13 cellular contexts compared by ENCODE assay signal in the genomic region with DNA sequence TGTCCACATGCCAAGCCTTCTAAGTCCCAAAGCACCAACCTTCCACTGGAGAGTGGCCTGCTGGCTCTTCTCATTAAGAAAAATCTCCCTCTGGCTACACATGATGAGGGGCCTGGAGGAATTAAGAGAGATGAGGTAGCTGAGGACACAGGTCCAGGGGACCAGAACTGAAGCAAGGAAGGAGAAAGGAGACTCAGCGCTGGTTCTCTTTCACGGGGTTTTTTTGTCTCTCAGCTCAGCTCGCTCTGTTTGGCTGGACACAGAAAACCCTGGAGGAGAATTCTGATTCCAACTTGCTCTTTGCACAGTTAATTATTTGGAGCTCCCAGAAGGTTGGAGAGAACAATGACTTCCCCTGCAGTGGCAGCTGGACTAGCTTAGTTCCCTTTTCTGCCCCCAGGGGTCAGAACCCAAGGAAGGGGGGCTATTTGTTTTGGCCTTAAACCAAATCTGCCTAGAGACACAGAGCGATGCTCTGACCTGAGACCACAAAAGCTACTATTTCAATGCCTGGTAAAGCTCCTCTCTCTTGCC.
DNase-seq lines count a peak whose midpoint lies in the region; ATAC-seq, FAIRE-seq and TF ChIP-seq lines count a peak whose summit lies in the region.
"Had no signal": no experiment of that assay in that cellular context is flagged by ENCODE, and none has a peak within 500 bp of the region (broad histone marks: within the 10 kb centered on the region; RNA-seq: fewer than 3 reads in every experiment).

No MANE protein-coding gene starts in this region.

- peak; percentile 28 for DNase-seq in NCI-H1105 treated with DMSO at 0.1 percent for 48 hours (lab: John Stamatoyannopoulos, UW)
- DNase-seq in GM12878 (ENCODE audit: low read depth, low spot score): no peak
- no peak for DNase-seq in activated T-cell treated with anti-CD3 and anti-CD28 coated beads, Interleukin-2, amount 50 U/mL, for 4 hours
- no peak for DNase-seq in T-helper 9 cell
- no peak for DNase-seq in activated CD4-positive, alpha-beta T cell treated with anti-CD3 and anti-CD28 coated beads for 48 hours
- DNase-seq in foreskin melanocyte: no peak
- DNase-seq: spleen had no signal

- H4K20me1 ChIP-seq in GM12878 (ENCODE audit: control insufficient read depth, insufficient read depth): no peaks in the 10 kb centered on the region

- H3K4me1 Mint-ChIP-seq in nephron: peaks cover 22% of the 10 kb centered on the region
- no peaks in the 10 kb centered on the region for H3K4me1 Mint-ChIP-seq in activated T-cell treated with anti-CD3 and anti-CD28 coated beads, Interleukin-2, amount 50 U/mL, for 4 hours (ENCODE audit: low read depth)
- H3K4me1 Mint-ChIP-seq: stimulated activated effector memory CD8-positive, alpha-beta T cell treated with anti-CD3 and anti-CD28 coated beads, Interleukin-12 subunit alpha, Interleukin-12 subunit beta, amount 100 ng/mL, for 72 hours had no signal

- peak overlapping the region; percentile 44 to 75 (median 74) for H3K27ac Mint-ChIP-seq in nephron
- H3K27ac Mint-ChIP-seq: activated naive CD4-positive, alpha-beta T cell treated with anti-CD3 and anti-CD28 coated beads, Interleukin-2, amount 50 U/mL, for 24 hours; stimulated activated effector memory CD8-positive, alpha-beta T cell treated with anti-CD3 and anti-CD28 coated beads, Interleukin-12 subunit alpha, Interleukin-12 subunit beta, amount 100 ng/mL, for 72 hours had no signal

- no peaks in the 10 kb centered on the region for H3K36me3 ChIP-seq in GM12878 (ENCODE audit: control insufficient read depth in 2 of 2, insufficient read depth in 2 of 2, low read length in 1 of 2)
- H3K36me3 ChIP-seq: spleen had no signal

- in situ Hi-C loops in GM12878 (cut with MboI): no loop called here

- H3K4me3 Mint-ChIP-seq in nephron: peak overlapping the region in 1 of 3 experiments; percentile 12
- no peak overlapping the region for H3K4me3 Mint-ChIP-seq in activated T-cell treated with anti-CD3 and anti-CD28 coated beads, Interleukin-2, amount 50 U/mL, for 4 hours
- H3K4me3 Mint-ChIP-seq: activated naive CD4-positive, alpha-beta T cell treated with anti-CD3 and anti-CD28 coated beads, Interleukin-2, amount 50 U/mL, for 24 hours; stimulated activated effector memory CD8-positive, alpha-beta T cell treated with anti-CD3 and anti-CD28 coated beads, Interleukin-12 subunit alpha, Interleukin-12 subunit beta, amount 100 ng/mL, for 72 hours had no signal

- FAIRE-seq in GM12878 (lab: Jason Lieb, UNC): no peak
- FAIRE-seq: H54 had no signal

- TF ChIP-seq CTCF in GM12872 (IDR thresholded peaks at IDR 0.05; ENCODE audit: insufficient read depth, low read depth, low read length) (0 out of 3 replicates have a peak, but pooled peaks have one; percentile 14), GM12878 (IDR thresholded peaks at IDR 0.05 in 2 of 3, conservative IDR thresholded peaks at IDR 0.05 in 1 of 3; ENCODE audit: control insufficient read depth in 2 of 3, extremely low read depth in 1 of 3, insufficient read depth in 1 of 3, low read depth in 3 of 3, low read length in 3 of 3) (0 out of 6 replicates have a peak, but pooled peaks of 1 of the 3 experiments have one; percentile 3), nephron (IDR thresholded peaks at IDR 0.05; ENCODE audit: unreplicated experiment in 3 of 3) (no peak)

- H3K36me3 Mint-ChIP-seq in nephron (ENCODE audit: low read depth): no peaks in the 10 kb centered on the region
- no peaks in the 10 kb centered on the region for H3K36me3 Mint-ChIP-seq in activated T-cell treated with anti-CD3 and anti-CD28 coated beads, Interleukin-2, amount 50 U/mL, for 4 hours (ENCODE audit: insufficient read depth)
- H3K36me3 Mint-ChIP-seq: activated naive CD4-positive, alpha-beta T cell treated with anti-CD3 and anti-CD28 coated beads, Interleukin-2, amount 50 U/mL, for 24 hours; stimulated activated effector memory CD8-positive, alpha-beta T cell treated with anti-CD3 and anti-CD28 coated beads, Interleukin-12 subunit alpha, Interleukin-12 subunit beta, amount 100 ng/mL, for 72 hours had no signal

- no peaks in the 10 kb centered on the region for H3K27me3 Mint-ChIP-seq in nephron (ENCODE audit: low read depth)
- no peaks in the 10 kb centered on the region for H3K27me3 Mint-ChIP-seq in activated T-cell treated with anti-CD3 and anti-CD28 coated beads, Interleukin-2, amount 50 U/mL, for 4 hours (ENCODE audit: low read depth)
- H3K27me3 Mint-ChIP-seq: activated naive CD4-positive, alpha-beta T cell treated with anti-CD3 and anti-CD28 coated beads, Interleukin-2, amount 50 U/mL, for 24 hours had no signal

- BruUV-seq in GM12878 (replicated peaks; lab: Mats Ljungman, UMichigan): no TSS peak

- no peaks in the 10 kb centered on the region for H3K4me1 ChIP-seq in GM12878 (ENCODE audit: control insufficient read depth, insufficient read depth, low read length)
- H3K4me1 ChIP-seq: spleen had no signal

- SMC1A ChIA-PET in GM12878 (lab: Charles Lee; ENCODE audit: uncharacterized antibody, unreplicated experiment): no interaction called here

- TF ChIP-seq RAD21 in GM12878 (IDR thresholded peaks at IDR 0.05; ENCODE audit: insufficient read depth, low read depth, low read length): no peak

- H3K9me3 Mint-ChIP-seq in nephron: peaks cover 3% of the 10 kb centered on the region
- no peaks in the 10 kb centered on the region for H3K9me3 Mint-ChIP-seq in activated T-cell treated with anti-CD3 and anti-CD28 coated beads, Interleukin-2, amount 50 U/mL, for 4 hours
- H3K9me3 Mint-ChIP-seq: activated naive CD4-positive, alpha-beta T cell treated with anti-CD3 and anti-CD28 coated beads, Interleukin-2, amount 50 U/mL, for 24 hours had no signal

- no peaks in the 10 kb centered on the region for H3K79me2 ChIP-seq in GM12878 (ENCODE audit: control insufficient read depth, insufficient read depth, low read length)

- H3K4me3 ChIP-seq in GM12878: no peak overlapping the region
- H3K4me3 ChIP-seq: spleen had no signal

- no peak for TF ChIP-seq POLR2A in GM12878 (IDR thresholded peaks at IDR 0.05; ENCODE audit: low read depth, low read length)

- 41% methylated on average over 4 of the region's 4 CpGs for WGBS in GM12878 (ENCODE audit: insufficient coverage, insufficient replicate concordance, low lambda C conversion rate, missing lambda C conversion rate)

- RAD21 ChIA-PET in GM12878 (lab: Charles Lee; ENCODE audit: unreplicated experiment): no interaction called here

- H3K27me3 ChIP-seq in GM12878 (replicated peaks in 1 of 2; ENCODE audit: control insufficient read depth in 2 of 2, insufficient read depth in 2 of 2, low read length in 1 of 2): no peaks in the 10 kb centered on the region
- H3K27me3 ChIP-seq: spleen had no signal

- no peak overlapping the region for H3K4me2 ChIP-seq in GM12878 (ENCODE audit: control insufficient read depth, insufficient read depth)

- no peak overlapping the region for H3K9ac ChIP-seq in GM12878 (ENCODE audit: control insufficient read depth, insufficient read depth, low read length)

- POLR2A ChIA-PET in GM12878 (lab: Charles Lee): interaction anchor here (0.6 to 0.7 kb wide), 2 partner anchors 18 to 1675 kb away, joined by 4 to 6 read pairs; no protein-coding TSS in a partner anchor

- H2AFZ ChIP-seq in GM12878 (ENCODE audit: control insufficient read depth, low read depth, low read length): no peak overlapping the region

- TF ChIP-seq EP300 in GM12878 (IDR thresholded peaks at IDR 0.05; ENCODE audit: borderline replicate concordance in 1 of 2, control insufficient read depth in 1 of 2, low read depth in 2 of 2, low read length in 2 of 2): no peak

- peak; percentile 35; the same call in 2 of the 3 replicates for ATAC-seq in GM12878
- no peak for ATAC-seq in activated T-cell treated with anti-CD3 and anti-CD28 coated beads, Interleukin-2, amount 50 U/mL, for 4 hours
- ATAC-seq: stimulated activated effector memory CD8-positive, alpha-beta T cell treated with anti-CD3 and anti-CD28 coated beads, Interleukin-12 subunit alpha, Interleukin-12 subunit beta, amount 100 ng/mL, for 72 hours had no signal

- H3K27ac ChIP-seq in GM12878 (ENCODE audit: control insufficient read depth, insufficient read depth): no peak overlapping the region
- H3K27ac ChIP-seq: spleen, VCaP had no signal

- intact Hi-C loops in GM12878 (cut with micrococcal nuclease; ENCODE audit: unreplicated experiment): no loop called here

- no peaks in the 10 kb centered on the region for H3K9me3 ChIP-seq in GM12878 (replicated peaks; ENCODE audit: control insufficient read depth, insufficient read depth, low read length)
- H3K9me3 ChIP-seq: spleen had no signal

- CTCF ChIA-PET in GM12878 (lab: Yijun Ruan, JAX): interaction anchor here (0.7 to 1.5 kb wide), 2 partner anchors 8 to 638 kb away, joined by 3 to 5 read pairs; no protein-coding TSS in a partner anchor

TF ChIP-seq in GM12878, 131 proteins besides CTCF, POLR2A, EP300 and RAD21:
- no peak for TF ChIP-seq SIX5 (IDR thresholded peaks at IDR 0.05; ENCODE audit: low read depth, low read length, severe bottlenecking)
- no peak for TF ChIP-seq JUNB (IDR thresholded peaks at IDR 0.05)
- no peak for TF ChIP-seq ATF7 (IDR thresholded peaks at IDR 0.05; ENCODE audit: low read depth)
- no peak for TF ChIP-seq ASH2L (IDR thresholded peaks at IDR 0.05; ENCODE audit: borderline replicate concordance, low read depth)
- no peak for TF ChIP-seq LARP7 (IDR thresholded peaks at IDR 0.05)
- no peak for TF ChIP-seq CBX3 (IDR thresholded peaks at IDR 0.05; ENCODE audit: borderline replicate concordance, low read depth)
- TF ChIP-seq, protein P1, sequence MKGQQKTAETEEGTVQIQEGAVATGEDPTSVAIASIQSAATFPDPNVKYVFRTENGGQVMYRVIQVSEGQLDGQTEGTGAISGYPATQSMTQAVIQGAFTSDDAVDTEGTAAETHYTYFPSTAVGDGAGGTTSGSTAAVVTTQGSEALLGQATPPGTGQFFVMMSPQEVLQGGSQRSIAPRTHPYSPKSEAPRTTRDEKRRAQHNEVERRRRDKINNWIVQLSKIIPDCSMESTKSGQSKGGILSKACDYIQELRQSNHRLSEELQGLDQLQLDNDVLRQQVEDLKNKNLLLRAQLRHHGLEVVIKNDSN (IDR thresholded peaks at IDR 0.05; ENCODE audit: borderline replicate concordance, extremely low read length, insufficient read depth, low read depth, low read length): no peak
- no peak for TF ChIP-seq SP1 (IDR thresholded peaks at IDR 0.05; ENCODE audit: low read depth, low read length)
- TF ChIP-seq IRF4 (IDR thresholded peaks at IDR 0.05; ENCODE audit: low read depth, low read length): no peak
- TF ChIP-seq ZNF217 (IDR thresholded peaks at IDR 0.05): no peak
